In the genomic region with DNA sequence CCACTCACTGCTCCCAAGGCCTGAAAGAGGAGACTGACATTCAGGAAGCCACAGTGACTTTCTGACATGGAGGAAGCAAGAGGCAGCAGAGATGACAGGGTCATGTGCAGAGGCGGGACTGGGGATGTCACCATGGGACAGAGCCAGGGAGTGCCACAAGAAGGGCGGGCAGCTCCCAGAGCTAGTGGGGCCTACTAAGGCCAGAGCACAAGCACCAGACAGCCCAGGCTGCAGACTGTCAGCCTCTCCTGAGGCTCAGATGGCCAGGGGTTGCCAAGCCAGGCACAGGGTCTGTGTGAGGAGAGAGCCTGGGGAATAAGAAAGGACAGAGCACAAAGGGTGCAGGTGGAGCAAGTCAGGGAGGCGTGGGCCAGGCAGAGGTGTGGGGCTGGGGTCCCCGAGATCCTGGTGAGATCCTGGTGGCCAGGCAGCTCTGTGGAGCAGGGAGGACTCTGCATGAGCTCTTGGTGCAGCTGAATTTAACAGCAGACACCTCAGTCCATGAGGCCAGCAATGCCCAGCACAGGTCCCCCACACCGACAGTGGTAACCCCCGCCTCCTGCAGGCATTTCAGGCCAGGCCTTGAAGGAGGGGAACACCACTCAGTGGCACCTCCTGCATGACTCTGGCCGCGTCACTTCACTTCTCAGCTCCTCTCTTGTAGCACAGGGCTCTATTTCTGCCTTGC, we compare ENCODE assay signal across 15 cellular contexts. TPM values are rescaled to one million over a fixed set of nuclear protein-coding genes. Genes with fewer than 3 reads are reported as not detected.
DNase-seq lines count a peak whose midpoint lies in the region; ATAC-seq and TF ChIP-seq lines count a peak whose summit lies in the region.
"Had no signal": no experiment of that assay in that cellular context is flagged by ENCODE, and none has a peak within 500 bp of the region (broad histone marks: within the 10 kb centered on the region; RNA-seq: fewer than 3 reads in every experiment).

No MANE protein-coding gene starts in this region.

- H3K27me3 Mint-ChIP-seq in T-helper 2 cell treated with Interferon-gamma antibody and Interleukin-4, amounts not matched to agents 5 μg/mL and 100 μg/mL, for 36 hours (ENCODE audit: low read depth): no peaks in the 10 kb centered on the region
- no peaks in the 10 kb centered on the region for H3K27me3 Mint-ChIP-seq in brain
- H3K27me3 Mint-ChIP-seq: naive B cell had no signal

- H3K36me3 Mint-ChIP-seq in T-helper 2 cell treated with Interferon-gamma antibody and Interleukin-4, amounts not matched to agents 5 μg/mL and 100 μg/mL, for 36 hours (ENCODE audit: low read depth): peaks cover 51% of the 10 kb centered on the region
- H3K36me3 Mint-ChIP-seq in brain: peaks cover 20% of the 10 kb centered on the region

- H3K27me3 ChIP-seq in neutrophil: no peaks in the 10 kb centered on the region
- H3K27me3 ChIP-seq: brain microvascular endothelial cell, gastroesophageal sphincter had no signal

- TF ChIP-seq CTCF in brain (conservative IDR thresholded peaks at IDR 0.05) (no peak), neutrophil (IDR thresholded peaks at IDR 0.05) (no peak), omental fat pad (IDR thresholded peaks at IDR 0.05) (no peak)

- no peaks in the 10 kb centered on the region for H3K9me3 Mint-ChIP-seq in T-helper 2 cell treated with Interferon-gamma antibody and Interleukin-4, amounts not matched to agents 5 μg/mL and 100 μg/mL, for 36 hours
- H3K9me3 Mint-ChIP-seq in brain: no peaks in the 10 kb centered on the region
- H3K9me3 Mint-ChIP-seq: naive B cell had no signal

- peaks cover 100% of the 10 kb centered on the region for H3K36me3 ChIP-seq in neutrophil

- no peaks in the 10 kb centered on the region for H3K9me3 ChIP-seq in neutrophil
- H3K9me3 ChIP-seq: gastroesophageal sphincter had no signal

- ATAC-seq in GM19351 (IDR thresholded peaks at IDR 0.05; ENCODE audit: unreplicated experiment) (no peak), omental fat pad (ENCODE audit: low FRiP score) (no peak)
- ATAC-seq: gastroesophageal sphincter had no signal

- no peak overlapping the region for H3K4me3 ChIP-seq in neutrophil (ENCODE audit: low read depth in 1 of 2, low read length in 1 of 2)
- H3K4me3 ChIP-seq: gastroesophageal sphincter, skin epidermis had no signal

- DNase-seq in T-helper 2 cell treated with Interferon-gamma antibody and Interleukin-4, amounts not matched to agents 5 μg/mL and 100 μg/mL, for 36 hours (ENCODE audit: low spot score): no peak
- no peak for DNase-seq in T-helper 2 cell
- DNase-seq in Kasumi-1 (lab: John Stamatoyannopoulos, UW): peak; percentile 48 to 66
- no peak for DNase-seq in mucosa of gallbladder (ENCODE audit: low spot score)
- no peak for DNase-seq in omental fat pad (ENCODE audit: low spot score)
- DNase-seq: activated T-cell treated with anti-CD3 and anti-CD28 coated beads, Interleukin-2, amount 50 U/mL, for 48 hours; brain microvascular endothelial cell; naive B cell; NCI-H2081 treated with DMSO at 0.1 percent for 48 hours; SHP77 treated with DMSO at 0.1 percent for 48 hours had no signal

- H3K4me1 Mint-ChIP-seq in T-helper 2 cell treated with Interferon-gamma antibody and Interleukin-4, amounts not matched to agents 5 μg/mL and 100 μg/mL, for 36 hours (ENCODE audit: low read depth): peaks cover 5% of the 10 kb centered on the region
- peaks cover 33% of the 10 kb centered on the region for H3K4me1 Mint-ChIP-seq in brain

- H3K4me3 Mint-ChIP-seq in T-helper 2 cell treated with Interferon-gamma antibody and Interleukin-4, amounts not matched to agents 5 μg/mL and 100 μg/mL, for 36 hours: no peak overlapping the region
- no peak overlapping the region for H3K4me3 Mint-ChIP-seq in brain

- peaks cover 0 to 12% of the 10 kb centered on the region in 2 experiments for H3K4me1 ChIP-seq in neutrophil (ENCODE audit: control insufficient read depth in 1 of 2, insufficient read depth in 1 of 2, low read depth in 1 of 2, low read length in 1 of 2)

- peak overlapping the region; percentile 67 for H3K27ac Mint-ChIP-seq in T-helper 2 cell treated with Interferon-gamma antibody and Interleukin-4, amounts not matched to agents 5 μg/mL and 100 μg/mL, for 36 hours
- peak overlapping the region; percentile 3 to 84 (median 50) for H3K27ac Mint-ChIP-seq in brain

- peak overlapping the region; percentile 31 for H3K27ac ChIP-seq in neutrophil
- H3K27ac ChIP-seq: brain microvascular endothelial cell, gastroesophageal sphincter had no signal

RNA-seq across cellular contexts. Expression of gene SGSM3, which starts 52.3 kb away (rescaled TPM):
- 52.9 TPM for polyA plus RNA-seq in brain (ENCODE audit: insufficient read depth, low read depth, low replicate concordance)
- 213 TPM for total RNA-seq in mucosa of gallbladder
- total RNA-seq in omental fat pad: 10 to 100 TPM; 26.2 to 45.6 (median 31.2) TPM

Comparison
In these comparisons a context has a peak if more than half of its experiments do, and no peak if none do; other contexts are left out.
1. DNase-seq: peak in Kasumi-1 (2 of 2); none in T-helper 2 cell treated with Interferon-gamma antibody and Interleukin-4, amounts not matched to agents 5 μg/mL and 100 μg/mL, for 36 hours (single experiment), T-helper 2 cell (0 of 5), mucosa of gallbladder (single experiment) and omental fat pad (single experiment).